In genomic region chr1:46717654-46718053, GRCh38 we compare ENCODE assay signal across 8 cellular contexts. TPM values are rescaled to one million over a fixed set of nuclear protein-coding genes. Genes with fewer than 3 reads are reported as not detected.
DNase-seq lines count a peak whose midpoint lies in the region; ATAC-seq lines count a peak whose summit lies in the region.

No MANE protein-coding gene starts in this region.

- POLR2A ChIA-PET in activated CD4-positive, alpha-beta T cell treated with anti-CD3 and anti-CD28 coated beads, Interleukin-2, amount 10 ng/mL, durations not matched to agents 7 days and 5 days (lab: Charles Lee): no interaction called here
- POLR2A ChIA-PET in activated CD4-positive, alpha-beta memory T cell treated with anti-CD3 and anti-CD28 coated beads, Interleukin-2, amount 10 ng/mL, durations not matched to agents 7 days and 5 days (lab: Charles Lee): interaction anchor here (0.7 to 2.8 kb wide), 9 partner anchors 9 to 185 kb away, joined by 3 to 20 read pairs (median 4); partner anchors contain the start of gene ATPAF1

- no peaks in the 10 kb centered on the region for H3K9me3 Mint-ChIP-seq in activated CD4-positive, alpha-beta T cell treated with anti-CD3 and anti-CD28 coated beads, Interleukin-2, amount 10 ng/mL, durations not matched to agents 7 days and 5 days
- H3K9me3 Mint-ChIP-seq in activated CD4-positive, alpha-beta memory T cell treated with anti-CD3 and anti-CD28 coated beads, Interleukin-2, amount 10 ng/mL, durations not matched to agents 7 days and 5 days: no peaks in the 10 kb centered on the region

- H3K36me3 ChIP-seq in iPS-15b (ENCODE audit: control insufficient read depth, insufficient read depth, low read length) (peaks cover 7% of the 10 kb centered on the region), stomach smooth muscle (ENCODE audit: control insufficient read depth in 2 of 2, insufficient read depth in 2 of 2, low read length in 2 of 2) (peaks cover 0 to 7% of the 10 kb centered on the region in 2 donors)

- CTCF ChIA-PET in activated CD4-positive, alpha-beta T cell treated with anti-CD3 and anti-CD28 coated beads, Interleukin-2, amount 10 ng/mL, durations not matched to agents 7 days and 5 days (lab: Charles Lee): interaction anchor here (1.2 to 2.3 kb wide), 2 partner anchors 10 to 184 kb away, joined by 5 read pairs; no protein-coding TSS in a partner anchor
- CTCF ChIA-PET in activated CD4-positive, alpha-beta memory T cell treated with anti-CD3 and anti-CD28 coated beads, Interleukin-2, amount 10 ng/mL, durations not matched to agents 7 days and 5 days (lab: Charles Lee): interaction anchor here (0.6 to 2.2 kb wide), 4 partner anchors 114 to 462 kb away, joined by 3 to 6 read pairs (median 4); partner anchors contain the start of gene MKNK1

- H3K36me3 Mint-ChIP-seq in activated CD4-positive, alpha-beta T cell treated with anti-CD3 and anti-CD28 coated beads, Interleukin-2, amount 10 ng/mL, durations not matched to agents 7 days and 5 days (ENCODE audit: low read depth): peaks cover 39% of the 10 kb centered on the region
- peaks cover 47% of the 10 kb centered on the region for H3K36me3 Mint-ChIP-seq in activated CD4-positive, alpha-beta memory T cell treated with anti-CD3 and anti-CD28 coated beads, Interleukin-2, amount 10 ng/mL, durations not matched to agents 7 days and 5 days (ENCODE audit: low read depth)

- no peaks in the 10 kb centered on the region for H3K9me3 ChIP-seq in iPS-15b (ENCODE audit: control insufficient read depth, insufficient read depth, low read length)
- no peaks in the 10 kb centered on the region for H3K9me3 ChIP-seq in stomach smooth muscle (ENCODE audit: control insufficient read depth in 2 of 2, low read length in 2 of 2)

- H3K4me3 ChIP-seq in iPS-15b (ENCODE audit: low read depth, low read length) (peak overlapping the region; percentile 86), stomach smooth muscle (ENCODE audit: low read length in 2 of 2) (peak overlapping the region; percentile 90 to 96)

- H3K27me3 Mint-ChIP-seq in activated CD4-positive, alpha-beta T cell treated with anti-CD3 and anti-CD28 coated beads, Interleukin-2, amount 10 ng/mL, durations not matched to agents 7 days and 5 days: no peaks in the 10 kb centered on the region
- no peaks in the 10 kb centered on the region for H3K27me3 Mint-ChIP-seq in activated CD4-positive, alpha-beta memory T cell treated with anti-CD3 and anti-CD28 coated beads, Interleukin-2, amount 10 ng/mL, durations not matched to agents 7 days and 5 days

- H3K4me3 Mint-ChIP-seq in activated CD4-positive, alpha-beta T cell treated with anti-CD3 and anti-CD28 coated beads, Interleukin-2, amount 10 ng/mL, durations not matched to agents 7 days and 5 days: peak overlapping the region; percentile 91
- peak overlapping the region; percentile 94 for H3K4me3 Mint-ChIP-seq in activated CD4-positive, alpha-beta memory T cell treated with anti-CD3 and anti-CD28 coated beads, Interleukin-2, amount 10 ng/mL, durations not matched to agents 7 days and 5 days

- ATAC-seq in GM19324 (IDR thresholded peaks at IDR 0.05; ENCODE audit: low FRiP score, unreplicated experiment): no peak

- H3K27me3 ChIP-seq in iPS-15b (ENCODE audit: control insufficient read depth, insufficient read depth, low read length): peaks cover 2% of the 10 kb centered on the region
- no peaks in the 10 kb centered on the region for H3K27me3 ChIP-seq in stomach smooth muscle (ENCODE audit: control insufficient read depth in 1 of 2, insufficient read depth in 2 of 2, low read length in 2 of 2)

- no peak overlapping the region for H3K27ac ChIP-seq in stomach smooth muscle (ENCODE audit: low read length)

- H3K27ac Mint-ChIP-seq in activated CD4-positive, alpha-beta T cell treated with anti-CD3 and anti-CD28 coated beads, Interleukin-2, amount 10 ng/mL, durations not matched to agents 7 days and 5 days: peak overlapping the region; percentile 95
- H3K27ac Mint-ChIP-seq in activated CD4-positive, alpha-beta memory T cell treated with anti-CD3 and anti-CD28 coated beads, Interleukin-2, amount 10 ng/mL, durations not matched to agents 7 days and 5 days: peak overlapping the region; percentile 88

- peaks cover 43% of the 10 kb centered on the region for H3K4me1 Mint-ChIP-seq in activated CD4-positive, alpha-beta T cell treated with anti-CD3 and anti-CD28 coated beads, Interleukin-2, amount 10 ng/mL, durations not matched to agents 7 days and 5 days
- H3K4me1 Mint-ChIP-seq in activated CD4-positive, alpha-beta memory T cell treated with anti-CD3 and anti-CD28 coated beads, Interleukin-2, amount 10 ng/mL, durations not matched to agents 7 days and 5 days: peaks cover 49% of the 10 kb centered on the region

- H3K9ac ChIP-seq in iPS-15b (ENCODE audit: low read depth, low read length): peak overlapping the region; percentile 16
- H3K9ac ChIP-seq in stomach smooth muscle (ENCODE audit: low read length in 2 of 2): peak overlapping the region; percentile 79 to 91

- H3K4me1 ChIP-seq in iPS-15b (ENCODE audit: control insufficient read depth, insufficient read depth, low read length) (peaks cover 15% of the 10 kb centered on the region), stomach smooth muscle (ENCODE audit: control insufficient read depth, insufficient read depth, low read length) (peaks cover 23% of the 10 kb centered on the region)

- no peak for DNase-seq in activated CD4-positive, alpha-beta T cell treated with anti-CD3 and anti-CD28 coated beads, Interleukin-2, amount 10 ng/mL, durations not matched to agents 7 days and 5 days
- no peak for DNase-seq in activated CD4-positive, alpha-beta T cell treated with anti-CD3 and anti-CD28 coated beads, Interleukin-2, amount 50 U/mL, for 1 hour
- no peak for DNase-seq in activated CD4-positive, alpha-beta memory T cell treated with anti-CD3 and anti-CD28 coated beads, Interleukin-2, amount 10 ng/mL, durations not matched to agents 7 days and 5 days
- DNase-seq in NCI-H510A treated with DMSO at 0.1 percent for 48 hours (lab: John Stamatoyannopoulos, UW) (no peak), DMS114 treated with DMSO at 0.1 percent for 48 hours (lab: John Stamatoyannopoulos, UW; ENCODE audit: unreplicated experiment) (no peak)

RNA-seq across cellular contexts. Expression of gene EFCAB14, which starts 1.3 kb away (rescaled TPM):
- 100 to 1,000 TPM in 1 of 2 experiments, 10 to 100 TPM in 1; 88.1 to 103 TPM for total RNA-seq in activated CD4-positive, alpha-beta T cell treated with anti-CD3 and anti-CD28 coated beads, Interleukin-2, amount 10 ng/mL, durations not matched to agents 7 days and 5 days
- total RNA-seq in activated CD4-positive, alpha-beta memory T cell treated with anti-CD3 and anti-CD28 coated beads, Interleukin-2, amount 10 ng/mL, durations not matched to agents 7 days and 5 days: 10 to 100 TPM; 96.1 to 96.9 TPM

RNA-seq across cellular contexts. Expression of gene TEX38, which starts 46.0 kb away (rescaled TPM):
- total RNA-seq in activated CD4-positive, alpha-beta T cell treated with anti-CD3 and anti-CD28 coated beads, Interleukin-2, amount 10 ng/mL, durations not matched to agents 7 days and 5 days: not detected
- total RNA-seq in activated CD4-positive, alpha-beta memory T cell treated with anti-CD3 and anti-CD28 coated beads, Interleukin-2, amount 10 ng/mL, durations not matched to agents 7 days and 5 days: not detected

RNA-seq across cellular contexts. Expression of gene ATPAF1, which starts 49.5 kb away (rescaled TPM):
- total RNA-seq in activated CD4-positive, alpha-beta T cell treated with anti-CD3 and anti-CD28 coated beads, Interleukin-2, amount 10 ng/mL, durations not matched to agents 7 days and 5 days: 10 to 100 TPM; 49.0 to 50.6 TPM
- total RNA-seq in activated CD4-positive, alpha-beta memory T cell treated with anti-CD3 and anti-CD28 coated beads, Interleukin-2, amount 10 ng/mL, durations not matched to agents 7 days and 5 days: 10 to 100 TPM; 51.1 to 51.2 TPM
